In the genomic region with DNA sequence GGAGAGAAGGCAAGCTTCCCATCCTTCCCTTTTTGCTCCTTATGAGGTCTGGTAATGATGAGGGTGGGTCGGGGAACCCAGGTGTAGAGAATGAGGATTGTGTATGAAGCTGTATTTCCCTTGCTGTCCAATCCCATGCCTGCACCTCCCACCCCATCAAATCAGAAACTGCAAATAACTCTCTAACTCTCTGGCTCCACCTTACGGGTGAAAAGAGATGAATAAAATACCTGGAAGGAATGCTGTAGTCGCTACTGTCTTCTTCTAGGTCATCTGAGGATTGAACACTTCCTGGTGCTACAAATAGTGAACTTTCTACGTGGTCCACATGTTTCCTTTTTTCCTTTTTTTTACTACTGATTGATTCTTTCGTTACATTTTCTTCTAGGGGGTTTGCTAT, we compare ENCODE assay signal across 9 cellular contexts.
DNase-seq lines count a peak whose midpoint lies in the region; ATAC-seq and TF ChIP-seq lines count a peak whose summit lies in the region.
"Had no signal": no experiment of that assay in that cellular context is flagged by ENCODE, and none has a peak within 500 bp of the region (broad histone marks: within the 10 kb centered on the region; RNA-seq: fewer than 3 reads in every experiment).

No MANE protein-coding gene starts in this region.

- peak overlapping the region; percentile 11; the same call in 1 of the 2 replicates for H3K4me2 ChIP-seq in OCI-LY3 (ENCODE audit: low read length)

- H4K20me1 ChIP-seq in OCI-LY3 (ENCODE audit: insufficient read depth, low read length) = no peaks in the 10 kb centered on the region

- no peaks in the 10 kb centered on the region for H3K79me2 ChIP-seq in OCI-LY3 (ENCODE audit: low read length)

- no peak overlapping the region for H3K9ac ChIP-seq in OCI-LY3 (ENCODE audit: low read length)

- H3K4me3 ChIP-seq in AG10803 (ENCODE audit: low read length) (no peak overlapping the region), OCI-LY3 (ENCODE audit: low read length) (no peak overlapping the region)

- ATAC-seq in GM19328 (IDR thresholded peaks at IDR 0.05; ENCODE audit: unreplicated experiment) (no peak), HG03045 (IDR thresholded peaks at IDR 0.05; ENCODE audit: unreplicated experiment) (no peak)

- no peaks in the 10 kb centered on the region for H3K36me3 ChIP-seq in OCI-LY3 (replicated peaks; ENCODE audit: low read depth, low read length)

- H3K9me3 ChIP-seq in OCI-LY3 (ENCODE audit: insufficient read depth, low read length) = no peaks in the 10 kb centered on the region

- H3K27ac ChIP-seq in OCI-LY3 (ENCODE audit: low read length) = no peak overlapping the region

- no peaks in the 10 kb centered on the region for H3K27me3 ChIP-seq in OCI-LY3 (ENCODE audit: low read depth, low read length)

- no peak for DNase-seq in AG10803 (ENCODE audit: low read depth)
- DNase-seq in GM19238 (ENCODE audit: insufficient read length, low spot score) = peak; percentile 40
- peak; percentile 53 for DNase-seq in iPS-NIHi11 (ENCODE audit: low spot score)
- DNase-seq in NCI-H1092 treated with DMSO at 0.1 percent for 48 hours (lab: John Stamatoyannopoulos, UW) = no peak
- no peak for DNase-seq in NCI-H526 treated with DMSO at 0.1 percent for 48 hours (lab: John Stamatoyannopoulos, UW)
- DNase-seq: NCI-H1092 had no signal

- no peak overlapping the region for H2AFZ ChIP-seq in OCI-LY3 (ENCODE audit: low read depth, low read length)

- H3K4me1 ChIP-seq in OCI-LY3 (ENCODE audit: low read length) = peaks cover 4% of the 10 kb centered on the region

- peak; percentile 22; the same call in 1 of the 2 replicates for TF ChIP-seq CTCF in AG10803 (conservative IDR thresholded peaks at IDR 0.05; ENCODE audit: low read length)
- peak; percentile 62 for TF ChIP-seq CTCF in OCI-LY3 (IDR thresholded peaks at IDR 0.05; ENCODE audit: low read depth, low read length)

Comparison
In these comparisons a context has a peak if more than half of its experiments do, and no peak if none do; other contexts are left out.
1. DNase-seq: peak in GM19238 (single experiment) and iPS-NIHi11 (single experiment); none in AG10803 (single experiment), NCI-H1092 treated with DMSO at 0.1 percent for 48 hours (single experiment) and NCI-H526 treated with DMSO at 0.1 percent for 48 hours (single experiment).